Comparison of ENCODE assay signal across 1 cellular context in the genomic region with DNA sequence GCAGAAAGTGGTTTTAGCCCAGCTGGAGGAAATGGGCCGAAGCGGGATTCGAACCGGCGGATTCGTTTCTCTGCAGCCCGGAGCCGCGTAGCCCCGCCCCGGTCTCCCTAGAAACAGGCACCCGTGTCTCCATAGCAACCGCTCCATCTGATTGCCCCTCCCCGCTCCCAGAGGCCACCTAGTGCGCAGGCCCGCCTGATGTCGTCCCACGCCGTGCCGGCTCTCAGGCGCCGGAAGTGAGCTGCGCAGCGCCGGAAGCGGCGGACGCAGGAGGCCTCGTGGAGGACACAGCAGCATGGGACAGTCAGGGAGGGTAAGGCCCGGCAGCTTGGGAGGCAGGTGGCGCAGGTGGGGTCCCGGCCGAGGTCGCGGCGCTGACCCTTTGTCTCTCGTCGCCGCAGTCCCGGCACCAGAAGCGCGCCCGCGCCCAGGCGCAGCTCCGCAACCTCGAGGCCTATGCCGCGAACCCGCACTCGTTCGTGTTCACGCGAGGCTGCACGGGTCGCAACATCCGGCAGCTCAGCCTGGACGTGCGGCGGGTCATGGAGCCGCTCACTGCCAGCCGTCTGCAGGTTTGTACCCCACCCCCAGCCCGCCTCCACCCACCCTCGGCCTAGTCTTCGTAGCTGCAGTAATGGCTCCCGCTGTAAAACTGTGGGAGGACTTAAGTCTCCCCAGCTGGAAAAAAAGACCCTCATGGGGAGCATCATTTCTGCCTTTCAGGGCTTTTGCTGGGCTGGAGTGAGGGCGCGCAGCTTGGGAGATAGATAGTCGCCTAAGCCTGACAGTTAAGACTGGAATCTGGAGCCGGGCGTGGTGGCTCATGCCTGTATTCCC.
TF ChIP-seq lines count a peak whose summit lies in the region.

A gene with protein sequence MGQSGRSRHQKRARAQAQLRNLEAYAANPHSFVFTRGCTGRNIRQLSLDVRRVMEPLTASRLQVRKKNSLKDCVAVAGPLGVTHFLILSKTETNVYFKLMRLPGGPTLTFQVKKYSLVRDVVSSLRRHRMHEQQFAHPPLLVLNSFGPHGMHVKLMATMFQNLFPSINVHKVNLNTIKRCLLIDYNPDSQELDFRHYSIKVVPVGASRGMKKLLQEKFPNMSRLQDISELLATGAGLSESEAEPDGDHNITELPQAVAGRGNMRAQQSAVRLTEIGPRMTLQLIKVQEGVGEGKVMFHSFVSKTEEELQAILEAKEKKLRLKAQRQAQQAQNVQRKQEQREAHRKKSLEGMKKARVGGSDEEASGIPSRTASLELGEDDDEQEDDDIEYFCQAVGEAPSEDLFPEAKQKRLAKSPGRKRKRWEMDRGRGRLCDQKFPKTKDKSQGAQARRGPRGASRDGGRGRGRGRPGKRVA (plus strand): TSS at position 263 of the 837 bp plus-strand sequence. CDS start 33 bp downstream, at position 296.

TF ChIP-seq in HepG2, 621 proteins besides CTCF, POLR2A, EP300 and RAD21 (continued from another document and continues in another):
- TF ChIP-seq, protein P1, sequence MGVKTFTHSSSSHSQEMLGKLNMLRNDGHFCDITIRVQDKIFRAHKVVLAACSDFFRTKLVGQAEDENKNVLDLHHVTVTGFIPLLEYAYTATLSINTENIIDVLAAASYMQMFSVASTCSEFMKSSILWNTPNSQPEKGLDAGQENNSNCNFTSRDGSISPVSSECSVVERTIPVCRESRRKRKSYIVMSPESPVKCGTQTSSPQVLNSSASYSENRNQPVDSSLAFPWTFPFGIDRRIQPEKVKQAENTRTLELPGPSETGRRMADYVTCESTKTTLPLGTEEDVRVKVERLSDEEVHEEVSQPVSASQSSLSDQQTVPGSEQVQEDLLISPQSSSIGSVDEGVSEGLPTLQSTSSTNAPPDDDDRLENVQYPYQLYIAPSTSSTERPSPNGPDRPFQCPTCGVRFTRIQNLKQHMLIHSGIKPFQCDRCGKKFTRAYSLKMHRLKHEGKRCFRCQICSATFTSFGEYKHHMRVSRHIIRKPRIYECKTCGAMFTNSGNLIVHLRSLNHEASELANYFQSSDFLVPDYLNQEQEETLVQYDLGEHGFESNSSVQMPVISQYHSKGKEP (CRISPR knock-in tag; IDR thresholded peaks at IDR 0.05): peak; percentile 83; the same call in 1 of the 2 replicates
- no peak for TF ChIP-seq NFE2L1 (CRISPR knock-in tag; IDR thresholded peaks at IDR 0.05; ENCODE audit: borderline replicate concordance)
- peak; percentile 49; the same call in 1 of the 2 replicates for TF ChIP-seq ZNF766 (CRISPR knock-in tag; IDR thresholded peaks at IDR 0.05; ENCODE audit: borderline replicate concordance)
- no peak for TF ChIP-seq ATRX (CRISPR knock-in tag; IDR thresholded peaks at IDR 0.05; ENCODE audit: borderline replicate concordance)
- TF ChIP-seq TEAD2 (CRISPR knock-in tag; IDR thresholded peaks at IDR 0.05): no peak
- TF ChIP-seq ZNF737 (CRISPR knock-in tag; IDR thresholded peaks at IDR 0.05; ENCODE audit: borderline replicate concordance): no peak
- peak; percentile 86; the same call in 1 of the 2 replicates for TF ChIP-seq ZNF761 (CRISPR knock-in tag; conservative IDR thresholded peaks at IDR 0.05)
- no peak; the same call in 1 of the 2 replicates for TF ChIP-seq SIX4 (CRISPR knock-in tag; IDR thresholded peaks at IDR 0.05)
- TF ChIP-seq ZNF160 (CRISPR knock-in tag; IDR thresholded peaks at IDR 0.05): 0 out of 2 replicates have a peak, but pooled peaks have one; percentile 80
- TF ChIP-seq MAFG (CRISPR knock-in tag; IDR thresholded peaks at IDR 0.05): no peak
- no peak for TF ChIP-seq MED8 (CRISPR knock-in tag; IDR thresholded peaks at IDR 0.05; ENCODE audit: insufficient replicate concordance)
- TF ChIP-seq FOXK2 (IDR thresholded peaks at IDR 0.05): no peak
- no peak for TF ChIP-seq TBL1XR1 (IDR thresholded peaks at IDR 0.05; ENCODE audit: borderline replicate concordance, low read length, partially characterized antibody)
- 0 out of 2 replicates have a peak, but pooled peaks have one; percentile 60 for TF ChIP-seq ZNF879 (CRISPR knock-in tag; IDR thresholded peaks at IDR 0.05)
- no peak for TF ChIP-seq MZF1 (CRISPR knock-in tag; IDR thresholded peaks at IDR 0.05; ENCODE audit: borderline replicate concordance)
- no peak for TF ChIP-seq NFE2 (CRISPR knock-in tag; IDR thresholded peaks at IDR 0.05)
- peak; percentile 73 for TF ChIP-seq RXRB (CRISPR knock-in tag; IDR thresholded peaks at IDR 0.05; ENCODE audit: borderline replicate concordance)
- TF ChIP-seq ZNF660 (CRISPR knock-in tag; IDR thresholded peaks at IDR 0.05; ENCODE audit: borderline replicate concordance, low read depth): no peak
- peak; percentile 81 for TF ChIP-seq ZBTB42 (CRISPR knock-in tag; IDR thresholded peaks at IDR 0.05)
- TF ChIP-seq, protein P2, sequence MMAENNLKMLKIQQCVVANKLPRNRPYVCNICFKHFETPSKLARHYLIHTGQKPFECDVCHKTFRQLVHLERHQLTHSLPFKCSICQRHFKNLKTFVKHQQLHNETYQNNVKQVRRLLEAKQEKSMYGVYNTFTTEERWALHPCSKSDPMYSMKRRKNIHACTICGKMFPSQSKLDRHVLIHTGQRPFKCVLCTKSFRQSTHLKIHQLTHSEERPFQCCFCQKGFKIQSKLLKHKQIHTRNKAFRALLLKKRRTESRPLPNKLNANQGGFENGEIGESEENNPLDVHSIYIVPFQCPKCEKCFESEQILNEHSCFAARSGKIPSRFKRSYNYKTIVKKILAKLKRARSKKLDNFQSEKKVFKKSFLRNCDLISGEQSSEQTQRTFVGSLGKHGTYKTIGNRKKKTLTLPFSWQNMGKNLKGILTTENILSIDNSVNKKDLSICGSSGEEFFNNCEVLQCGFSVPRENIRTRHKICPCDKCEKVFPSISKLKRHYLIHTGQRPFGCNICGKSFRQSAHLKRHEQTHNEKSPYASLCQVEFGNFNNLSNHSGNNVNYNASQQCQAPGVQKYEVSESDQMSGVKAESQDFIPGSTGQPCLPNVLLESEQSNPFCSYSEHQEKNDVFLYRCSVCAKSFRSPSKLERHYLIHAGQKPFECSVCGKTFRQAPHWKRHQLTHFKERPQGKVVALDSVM (CRISPR knock-in tag; IDR thresholded peaks at IDR 0.05): peak; percentile 72
- TF ChIP-seq ATF7-NPFF (CRISPR knock-in tag; IDR thresholded peaks at IDR 0.05; ENCODE audit: low read depth): peak; percentile 81
- TF ChIP-seq, protein P3, sequence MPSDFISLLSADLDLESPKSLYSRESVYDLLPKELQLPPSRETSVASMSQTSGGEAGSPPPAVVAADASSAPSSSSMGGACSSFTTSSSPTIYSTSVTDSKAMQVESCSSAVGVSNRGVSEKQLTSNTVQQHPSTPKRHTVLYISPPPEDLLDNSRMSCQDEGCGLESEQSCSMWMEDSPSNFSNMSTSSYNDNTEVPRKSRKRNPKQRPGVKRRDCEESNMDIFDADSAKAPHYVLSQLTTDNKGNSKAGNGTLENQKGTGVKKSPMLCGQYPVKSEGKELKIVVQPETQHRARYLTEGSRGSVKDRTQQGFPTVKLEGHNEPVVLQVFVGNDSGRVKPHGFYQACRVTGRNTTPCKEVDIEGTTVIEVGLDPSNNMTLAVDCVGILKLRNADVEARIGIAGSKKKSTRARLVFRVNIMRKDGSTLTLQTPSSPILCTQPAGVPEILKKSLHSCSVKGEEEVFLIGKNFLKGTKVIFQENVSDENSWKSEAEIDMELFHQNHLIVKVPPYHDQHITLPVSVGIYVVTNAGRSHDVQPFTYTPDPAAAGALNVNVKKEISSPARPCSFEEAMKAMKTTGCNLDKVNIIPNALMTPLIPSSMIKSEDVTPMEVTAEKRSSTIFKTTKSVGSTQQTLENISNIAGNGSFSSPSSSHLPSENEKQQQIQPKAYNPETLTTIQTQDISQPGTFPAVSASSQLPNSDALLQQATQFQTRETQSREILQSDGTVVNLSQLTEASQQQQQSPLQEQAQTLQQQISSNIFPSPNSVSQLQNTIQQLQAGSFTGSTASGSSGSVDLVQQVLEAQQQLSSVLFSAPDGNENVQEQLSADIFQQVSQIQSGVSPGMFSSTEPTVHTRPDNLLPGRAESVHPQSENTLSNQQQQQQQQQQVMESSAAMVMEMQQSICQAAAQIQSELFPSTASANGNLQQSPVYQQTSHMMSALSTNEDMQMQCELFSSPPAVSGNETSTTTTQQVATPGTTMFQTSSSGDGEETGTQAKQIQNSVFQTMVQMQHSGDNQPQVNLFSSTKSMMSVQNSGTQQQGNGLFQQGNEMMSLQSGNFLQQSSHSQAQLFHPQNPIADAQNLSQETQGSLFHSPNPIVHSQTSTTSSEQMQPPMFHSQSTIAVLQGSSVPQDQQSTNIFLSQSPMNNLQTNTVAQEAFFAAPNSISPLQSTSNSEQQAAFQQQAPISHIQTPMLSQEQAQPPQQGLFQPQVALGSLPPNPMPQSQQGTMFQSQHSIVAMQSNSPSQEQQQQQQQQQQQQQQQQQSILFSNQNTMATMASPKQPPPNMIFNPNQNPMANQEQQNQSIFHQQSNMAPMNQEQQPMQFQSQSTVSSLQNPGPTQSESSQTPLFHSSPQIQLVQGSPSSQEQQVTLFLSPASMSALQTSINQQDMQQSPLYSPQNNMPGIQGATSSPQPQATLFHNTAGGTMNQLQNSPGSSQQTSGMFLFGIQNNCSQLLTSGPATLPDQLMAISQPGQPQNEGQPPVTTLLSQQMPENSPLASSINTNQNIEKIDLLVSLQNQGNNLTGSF (CRISPR knock-in tag; IDR thresholded peaks at IDR 0.05): peak; percentile 78; the same call in 1 of the 2 replicates
- TF ChIP-seq ZBTB3 (CRISPR knock-in tag; IDR thresholded peaks at IDR 0.05; ENCODE audit: borderline replicate concordance, low read depth): no peak
- peak; percentile 89 for TF ChIP-seq BRD4 (CRISPR knock-in tag; IDR thresholded peaks at IDR 0.05)
- peak; percentile 77 for TF ChIP-seq RFX5 (IDR thresholded peaks at IDR 0.05; ENCODE audit: low read depth, low read length)
- TF ChIP-seq MXI1 (IDR thresholded peaks at IDR 0.05; ENCODE audit: borderline replicate concordance, low read depth, low read length): peak; percentile 99
- TF ChIP-seq, protein P4, sequence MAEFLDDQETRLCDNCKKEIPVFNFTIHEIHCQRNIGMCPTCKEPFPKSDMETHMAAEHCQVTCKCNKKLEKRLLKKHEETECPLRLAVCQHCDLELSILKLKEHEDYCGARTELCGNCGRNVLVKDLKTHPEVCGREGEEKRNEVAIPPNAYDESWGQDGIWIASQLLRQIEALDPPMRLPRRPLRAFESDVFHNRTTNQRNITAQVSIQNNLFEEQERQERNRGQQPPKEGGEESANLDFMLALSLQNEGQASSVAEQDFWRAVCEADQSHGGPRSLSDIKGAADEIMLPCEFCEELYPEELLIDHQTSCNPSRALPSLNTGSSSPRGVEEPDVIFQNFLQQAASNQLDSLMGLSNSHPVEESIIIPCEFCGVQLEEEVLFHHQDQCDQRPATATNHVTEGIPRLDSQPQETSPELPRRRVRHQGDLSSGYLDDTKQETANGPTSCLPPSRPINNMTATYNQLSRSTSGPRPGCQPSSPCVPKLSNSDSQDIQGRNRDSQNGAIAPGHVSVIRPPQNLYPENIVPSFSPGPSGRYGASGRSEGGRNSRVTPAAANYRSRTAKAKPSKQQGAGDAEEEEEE (CRISPR knock-in tag; IDR thresholded peaks at IDR 0.05; ENCODE audit: borderline replicate concordance): no peak
- no peak for TF ChIP-seq NFIB (CRISPR knock-in tag; IDR thresholded peaks at IDR 0.05; ENCODE audit: borderline replicate concordance)
- peak; percentile 28; the same call in 1 of the 2 replicates for TF ChIP-seq ETV6 (CRISPR knock-in tag; conservative IDR thresholded peaks at IDR 0.05)
- peak; percentile 85 for TF ChIP-seq POLR2AphosphoS5 (IDR thresholded peaks at IDR 0.05; ENCODE audit: low read depth, low read length)
- TF ChIP-seq SALL1 (CRISPR knock-in tag; IDR thresholded peaks at IDR 0.05): peak; percentile 91
- TF ChIP-seq EZH2 (conservative IDR thresholded peaks at IDR 0.05; ENCODE audit: low read depth, low read length): no peak
- TF ChIP-seq, protein P5, sequence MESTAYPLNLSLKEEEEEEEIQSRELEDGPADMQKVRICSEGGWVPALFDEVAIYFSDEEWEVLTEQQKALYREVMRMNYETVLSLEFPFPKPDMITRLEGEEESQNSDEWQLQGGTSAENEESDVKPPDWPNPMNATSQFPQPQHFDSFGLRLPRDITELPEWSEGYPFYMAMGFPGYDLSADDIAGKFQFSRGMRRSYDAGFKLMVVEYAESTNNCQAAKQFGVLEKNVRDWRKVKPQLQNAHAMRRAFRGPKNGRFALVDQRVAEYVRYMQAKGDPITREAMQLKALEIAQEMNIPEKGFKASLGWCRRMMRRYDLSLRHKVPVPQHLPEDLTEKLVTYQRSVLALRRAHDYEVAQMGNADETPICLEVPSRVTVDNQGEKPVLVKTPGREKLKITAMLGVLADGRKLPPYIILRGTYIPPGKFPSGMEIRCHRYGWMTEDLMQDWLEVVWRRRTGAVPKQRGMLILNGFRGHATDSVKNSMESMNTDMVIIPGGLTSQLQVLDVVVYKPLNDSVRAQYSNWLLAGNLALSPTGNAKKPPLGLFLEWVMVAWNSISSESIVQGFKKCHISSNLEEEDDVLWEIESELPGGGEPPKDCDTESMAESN (CRISPR knock-in tag; conservative IDR thresholded peaks at IDR 0.05): peak; percentile 92
- TF ChIP-seq FOXM1 (CRISPR knock-in tag; IDR thresholded peaks at IDR 0.05): no peak
- TF ChIP-seq, protein P6, sequence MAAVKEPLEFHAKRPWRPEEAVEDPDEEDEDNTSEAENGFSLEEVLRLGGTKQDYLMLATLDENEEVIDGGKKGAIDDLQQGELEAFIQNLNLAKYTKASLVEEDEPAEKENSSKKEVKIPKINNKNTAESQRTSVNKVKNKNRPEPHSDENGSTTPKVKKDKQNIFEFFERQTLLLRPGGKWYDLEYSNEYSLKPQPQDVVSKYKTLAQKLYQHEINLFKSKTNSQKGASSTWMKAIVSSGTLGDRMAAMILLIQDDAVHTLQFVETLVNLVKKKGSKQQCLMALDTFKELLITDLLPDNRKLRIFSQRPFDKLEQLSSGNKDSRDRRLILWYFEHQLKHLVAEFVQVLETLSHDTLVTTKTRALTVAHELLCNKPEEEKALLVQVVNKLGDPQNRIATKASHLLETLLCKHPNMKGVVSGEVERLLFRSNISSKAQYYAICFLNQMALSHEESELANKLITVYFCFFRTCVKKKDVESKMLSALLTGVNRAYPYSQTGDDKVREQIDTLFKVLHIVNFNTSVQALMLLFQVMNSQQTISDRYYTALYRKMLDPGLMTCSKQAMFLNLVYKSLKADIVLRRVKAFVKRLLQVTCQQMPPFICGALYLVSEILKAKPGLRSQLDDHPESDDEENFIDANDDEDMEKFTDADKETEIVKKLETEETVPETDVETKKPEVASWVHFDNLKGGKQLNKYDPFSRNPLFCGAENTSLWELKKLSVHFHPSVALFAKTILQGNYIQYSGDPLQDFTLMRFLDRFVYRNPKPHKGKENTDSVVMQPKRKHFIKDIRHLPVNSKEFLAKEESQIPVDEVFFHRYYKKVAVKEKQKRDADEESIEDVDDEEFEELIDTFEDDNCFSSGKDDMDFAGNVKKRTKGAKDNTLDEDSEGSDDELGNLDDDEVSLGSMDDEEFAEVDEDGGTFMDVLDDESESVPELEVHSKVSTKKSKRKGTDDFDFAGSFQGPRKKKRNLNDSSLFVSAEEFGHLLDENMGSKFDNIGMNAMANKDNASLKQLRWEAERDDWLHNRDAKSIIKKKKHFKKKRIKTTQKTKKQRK (IDR thresholded peaks at IDR 0.05; ENCODE audit: low read length): no peak
- TF ChIP-seq SOX13 (IDR thresholded peaks at IDR 0.05): no peak; the same call in 1 of the 2 replicates
- peak in 1 of 2 experiments; percentile 38; a peak in 1 of 4 replicates for TF ChIP-seq SOX13 (CRISPR knock-in tag; conservative IDR thresholded peaks at IDR 0.05 in 1 of 2, IDR thresholded peaks at IDR 0.05 in 1 of 2)
- peak; percentile 7; the same call in 1 of the 2 replicates for TF ChIP-seq ZNF616 (CRISPR knock-in tag; IDR thresholded peaks at IDR 0.05; ENCODE audit: low read depth)
